ENCODE assay signal across 23 cellular contexts in genomic region chr19:21907516-21907915, GRCh38.
"Had no signal": no experiment of that assay in that cellular context is flagged by ENCODE, and none has a peak within 500 bp of the region (broad histone marks: within the 10 kb centered on the region; RNA-seq: fewer than 3 reads in every experiment).

No MANE protein-coding gene starts in this region.

- H3K4me1 ChIP-seq: colonic mucosa, esophagus muscularis mucosa, esophagus squamous epithelium, foreskin keratinocyte, gastrocnemius medialis, gastroesophageal sphincter had no signal

- H3K4me3 ChIP-seq: colonic mucosa, coronary artery, dorsolateral prefrontal cortex, esophagus muscularis mucosa, esophagus squamous epithelium, gastrocnemius medialis, gastroesophageal sphincter, heart left ventricle, heart right ventricle had no signal

- H3K27ac ChIP-seq: colonic mucosa, coronary artery, dorsolateral prefrontal cortex, epithelial cell of prostate, esophagus muscularis mucosa, esophagus squamous epithelium, foreskin keratinocyte, gastrocnemius medialis, gastroesophageal sphincter, heart left ventricle, heart right ventricle had no signal

- H3K36me3 ChIP-seq: colonic mucosa, esophagus muscularis mucosa, esophagus squamous epithelium, gastrocnemius medialis, gastroesophageal sphincter, heart left ventricle, heart right ventricle had no signal

- H3K27me3 ChIP-seq: colonic mucosa, dorsolateral prefrontal cortex, esophagus muscularis mucosa, esophagus squamous epithelium, foreskin keratinocyte, gastrocnemius medialis, gastroesophageal sphincter, heart left ventricle, heart right ventricle had no signal

- H3K9me3 ChIP-seq: colonic mucosa, esophagus muscularis mucosa, gastrocnemius medialis, gastroesophageal sphincter had no signal

- DNase-seq: colonic mucosa; cortex of kidney; dermis blood vessel endothelial cell; dorsolateral prefrontal cortex; effector CD4-positive, alpha-beta T cell; effector CD8-positive, alpha-beta T cell; effector memory CD4-positive, alpha-beta T cell; effector memory CD8-positive, alpha-beta T cell; endodermal cell; erythroblast; esophagus squamous epithelium; foreskin fibroblast; foreskin keratinocyte; foreskin melanocyte; gastrocnemius medialis; glutamatergic neuron; head of caudate nucleus; heart left ventricle; heart right ventricle had no signal
